In genomic region chr16:81480856-81481821, GRCh38 we compare ENCODE assay signal across 1 cellular context.
TF ChIP-seq lines count a peak whose summit lies in the region.

No MANE protein-coding gene starts in this region.

TF ChIP-seq in HepG2, 621 proteins besides CTCF, POLR2A, EP300 and RAD21 (continued from another document and continues in another):
- TF ChIP-seq, protein P1, sequence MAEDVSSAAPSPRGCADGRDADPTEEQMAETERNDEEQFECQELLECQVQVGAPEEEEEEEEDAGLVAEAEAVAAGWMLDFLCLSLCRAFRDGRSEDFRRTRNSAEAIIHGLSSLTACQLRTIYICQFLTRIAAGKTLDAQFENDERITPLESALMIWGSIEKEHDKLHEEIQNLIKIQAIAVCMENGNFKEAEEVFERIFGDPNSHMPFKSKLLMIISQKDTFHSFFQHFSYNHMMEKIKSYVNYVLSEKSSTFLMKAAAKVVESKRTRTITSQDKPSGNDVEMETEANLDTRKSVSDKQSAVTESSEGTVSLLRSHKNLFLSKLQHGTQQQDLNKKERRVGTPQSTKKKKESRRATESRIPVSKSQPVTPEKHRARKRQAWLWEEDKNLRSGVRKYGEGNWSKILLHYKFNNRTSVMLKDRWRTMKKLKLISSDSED (CRISPR knock-in tag; IDR thresholded peaks at IDR 0.05), result no peak
- TF ChIP-seq MIXL1 (CRISPR knock-in tag; IDR thresholded peaks at IDR 0.05) (peak; percentile 92), ZNF256 (CRISPR knock-in tag; conservative IDR thresholded peaks at IDR 0.05) (no peak), ZNF513 (CRISPR knock-in tag; conservative IDR thresholded peaks at IDR 0.05) (no peak), HHEX (CRISPR knock-in tag; IDR thresholded peaks at IDR 0.05) (no peak), HIVEP1 (CRISPR knock-in tag; IDR thresholded peaks at IDR 0.05) (no peak; the same call in 1 of the 2 replicates), ZNF703 (CRISPR knock-in tag; IDR thresholded peaks at IDR 0.05; ENCODE audit: borderline replicate concordance) (no peak), SRSF1 (optimal IDR thresholded peaks at IDR 0.05; ENCODE audit: low read depth, low read length) (no peak), CENPT (CRISPR knock-in tag; IDR thresholded peaks at IDR 0.05; ENCODE audit: low read depth) (no peak), MED13 (CRISPR knock-in tag; IDR thresholded peaks at IDR 0.05) (no peak), STAT6 (CRISPR knock-in tag; IDR thresholded peaks at IDR 0.05; ENCODE audit: borderline replicate concordance) (no peak), TBP (CRISPR knock-in tag; IDR thresholded peaks at IDR 0.05) (no peak), FOXK2 (IDR thresholded peaks at IDR 0.05) (peak; percentile 43), TOPORS (CRISPR knock-in tag; IDR thresholded peaks at IDR 0.05) (no peak), IKZF1 (IDR thresholded peaks at IDR 0.05) (no peak), ZNF709 (CRISPR knock-in tag; IDR thresholded peaks at IDR 0.05) (0 out of 2 replicates have a peak, but pooled peaks have one; percentile 67), ZNF749 (CRISPR knock-in tag; IDR thresholded peaks at IDR 0.05; ENCODE audit: borderline replicate concordance) (no peak), MYC (CRISPR knock-in tag; IDR thresholded peaks at IDR 0.05; ENCODE audit: borderline replicate concordance) (peak; percentile 73; the same call in 1 of the 2 replicates), ZNF782 (CRISPR knock-in tag; IDR thresholded peaks at IDR 0.05; ENCODE audit: borderline replicate concordance) (no peak), E2F1 (CRISPR knock-in tag; IDR thresholded peaks at IDR 0.05) (no peak), ZNF430 (CRISPR knock-in tag; IDR thresholded peaks at IDR 0.05) (peak; percentile 65), ZNF121 (CRISPR knock-in tag; IDR thresholded peaks at IDR 0.05) (no peak), ZKSCAN1 (IDR thresholded peaks at IDR 0.05; ENCODE audit: low read length) (no peak), KLF13 (CRISPR knock-in tag; IDR thresholded peaks at IDR 0.05) (no peak), SYNCRIP (IDR thresholded peaks at IDR 0.05; ENCODE audit: insufficient read depth, low read depth, low read length) (no peak), POLR2G (IDR thresholded peaks at IDR 0.05; ENCODE audit: low read depth, low read length) (no peak), ZNF20 (CRISPR knock-in tag; IDR thresholded peaks at IDR 0.05) (no peak), HDAC1 (CRISPR knock-in tag; IDR thresholded peaks at IDR 0.05) (peak; percentile 60), ZNF24 (IDR thresholded peaks at IDR 0.05) (no peak), ZNF597 (CRISPR knock-in tag; IDR thresholded peaks at IDR 0.05) (no peak), ZNF839 (CRISPR knock-in tag; IDR thresholded peaks at IDR 0.05; ENCODE audit: borderline replicate concordance) (no peak), ZNF282 (IDR thresholded peaks at IDR 0.05; ENCODE audit: partially characterized antibody) (no peak), PCBP1 (IDR thresholded peaks at IDR 0.05; ENCODE audit: borderline replicate concordance, low read depth, low read length) (no peak), ZNF549 (CRISPR knock-in tag; IDR thresholded peaks at IDR 0.05) (no peak), RFXAP (CRISPR knock-in tag; IDR thresholded peaks at IDR 0.05; ENCODE audit: borderline replicate concordance) (0 out of 2 replicates have a peak, but pooled peaks have one; percentile 36), PAF1 (CRISPR knock-in tag; IDR thresholded peaks at IDR 0.05) (no peak), MXD1 (CRISPR knock-in tag; IDR thresholded peaks at IDR 0.05) (no peak), NR1H2 (CRISPR knock-in tag; IDR thresholded peaks at IDR 0.05; ENCODE audit: borderline replicate concordance, low read depth) (no peak), NFIC (IDR thresholded peaks at IDR 0.05; ENCODE audit: low read length) (no peak; the same call in 1 of the 2 replicates), RXRB (CRISPR knock-in tag; IDR thresholded peaks at IDR 0.05; ENCODE audit: borderline replicate concordance) (peak; percentile 82; the same call in 1 of the 2 replicates), ZNF296 (CRISPR knock-in tag; conservative IDR thresholded peaks at IDR 0.05) (no peak), PPARG (CRISPR knock-in tag; conservative IDR thresholded peaks at IDR 0.05) (peak; percentile 69), ZNF225 (CRISPR knock-in tag; IDR thresholded peaks at IDR 0.05) (no peak), RNF2 (conservative IDR thresholded peaks at IDR 0.05; ENCODE audit: low read depth) (no peak), ZNF468 (CRISPR knock-in tag; IDR thresholded peaks at IDR 0.05) (no peak), ZNF432 (CRISPR knock-in tag; IDR thresholded peaks at IDR 0.05; ENCODE audit: borderline replicate concordance) (no peak), ZGPAT (CRISPR knock-in tag; IDR thresholded peaks at IDR 0.05) (peak; percentile 83), ZNF343 (CRISPR knock-in tag; IDR thresholded peaks at IDR 0.05) (no peak), SMAD9 (CRISPR knock-in tag; IDR thresholded peaks at IDR 0.05) (no peak), ZSCAN22 (CRISPR knock-in tag; IDR thresholded peaks at IDR 0.05) (no peak), GATAD2A (CRISPR knock-in tag; IDR thresholded peaks at IDR 0.05) (peak; percentile 95), ZNF75D (CRISPR knock-in tag; IDR thresholded peaks at IDR 0.05; ENCODE audit: borderline replicate concordance) (no peak), MBD4 (IDR thresholded peaks at IDR 0.05; ENCODE audit: borderline replicate concordance, low read length) (no peak), NKX3-1 (CRISPR knock-in tag; IDR thresholded peaks at IDR 0.05) (no peak), ZNF382 (CRISPR knock-in tag; IDR thresholded peaks at IDR 0.05; ENCODE audit: borderline replicate concordance) (no peak), ZNF777 (CRISPR knock-in tag; IDR thresholded peaks at IDR 0.05) (no peak), ZBTB2 (CRISPR knock-in tag; IDR thresholded peaks at IDR 0.05; ENCODE audit: low read depth) (no peak), FOXA1 (IDR thresholded peaks at IDR 0.05) (no peak), FOXA1 (CRISPR knock-in tag; IDR thresholded peaks at IDR 0.05) (peak; percentile 61)
- TF ChIP-seq, protein P2, sequence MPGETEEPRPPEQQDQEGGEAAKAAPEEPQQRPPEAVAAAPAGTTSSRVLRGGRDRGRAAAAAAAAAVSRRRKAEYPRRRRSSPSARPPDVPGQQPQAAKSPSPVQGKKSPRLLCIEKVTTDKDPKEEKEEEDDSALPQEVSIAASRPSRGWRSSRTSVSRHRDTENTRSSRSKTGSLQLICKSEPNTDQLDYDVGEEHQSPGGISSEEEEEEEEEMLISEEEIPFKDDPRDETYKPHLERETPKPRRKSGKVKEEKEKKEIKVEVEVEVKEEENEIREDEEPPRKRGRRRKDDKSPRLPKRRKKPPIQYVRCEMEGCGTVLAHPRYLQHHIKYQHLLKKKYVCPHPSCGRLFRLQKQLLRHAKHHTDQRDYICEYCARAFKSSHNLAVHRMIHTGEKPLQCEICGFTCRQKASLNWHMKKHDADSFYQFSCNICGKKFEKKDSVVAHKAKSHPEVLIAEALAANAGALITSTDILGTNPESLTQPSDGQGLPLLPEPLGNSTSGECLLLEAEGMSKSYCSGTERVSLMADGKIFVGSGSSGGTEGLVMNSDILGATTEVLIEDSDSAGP (CRISPR knock-in tag; IDR thresholded peaks at IDR 0.05; ENCODE audit: borderline replicate concordance), result peak; percentile 81
- TF ChIP-seq, protein P3, sequence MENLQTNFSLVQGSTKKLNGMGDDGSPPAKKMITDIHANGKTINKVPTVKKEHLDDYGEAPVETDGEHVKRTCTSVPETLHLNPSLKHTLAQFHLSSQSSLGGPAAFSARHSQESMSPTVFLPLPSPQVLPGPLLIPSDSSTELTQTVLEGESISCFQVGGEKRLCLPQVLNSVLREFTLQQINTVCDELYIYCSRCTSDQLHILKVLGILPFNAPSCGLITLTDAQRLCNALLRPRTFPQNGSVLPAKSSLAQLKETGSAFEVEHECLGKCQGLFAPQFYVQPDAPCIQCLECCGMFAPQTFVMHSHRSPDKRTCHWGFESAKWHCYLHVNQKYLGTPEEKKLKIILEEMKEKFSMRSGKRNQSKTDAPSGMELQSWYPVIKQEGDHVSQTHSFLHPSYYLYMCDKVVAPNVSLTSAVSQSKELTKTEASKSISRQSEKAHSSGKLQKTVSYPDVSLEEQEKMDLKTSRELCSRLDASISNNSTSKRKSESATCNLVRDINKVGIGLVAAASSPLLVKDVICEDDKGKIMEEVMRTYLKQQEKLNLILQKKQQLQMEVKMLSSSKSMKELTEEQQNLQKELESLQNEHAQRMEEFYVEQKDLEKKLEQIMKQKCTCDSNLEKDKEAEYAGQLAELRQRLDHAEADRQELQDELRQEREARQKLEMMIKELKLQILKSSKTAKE (CRISPR knock-in tag; IDR thresholded peaks at IDR 0.05; ENCODE audit: borderline replicate concordance), result peak; percentile 62; the same call in 1 of the 2 replicates
